8 cellular contexts compared by ENCODE assay signal in the genomic region with DNA sequence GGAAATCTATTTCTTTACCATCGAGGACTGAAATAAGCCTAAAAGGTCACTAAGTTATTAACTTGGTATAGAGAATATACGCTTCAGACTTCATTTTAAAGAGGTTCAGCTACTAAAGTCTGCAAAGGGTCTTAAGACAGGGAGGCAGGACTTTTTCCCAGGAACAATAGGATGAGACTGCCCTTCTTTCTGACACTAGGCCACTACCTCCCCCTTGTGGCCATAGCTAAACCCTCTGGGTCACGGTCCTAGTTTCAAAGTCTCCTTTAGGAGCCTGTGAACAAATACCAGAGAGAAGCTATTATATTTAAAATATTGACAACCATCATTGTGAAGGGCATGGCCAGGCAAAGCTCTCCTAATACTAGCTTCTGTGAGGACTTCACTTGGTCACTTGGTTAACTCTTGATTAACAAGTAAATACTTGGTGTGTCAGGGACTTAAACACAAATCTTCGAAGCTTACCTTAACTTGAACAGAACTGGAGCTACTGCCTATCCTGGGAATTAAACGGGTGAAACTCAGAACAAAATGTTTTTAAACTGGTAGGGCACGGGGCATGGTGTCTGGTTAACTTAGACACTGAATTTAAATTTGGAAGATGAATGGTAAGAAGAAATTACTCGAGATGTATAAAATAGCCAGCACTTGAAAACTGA.
DNase-seq lines count a peak whose midpoint lies in the region; ATAC-seq and TF ChIP-seq lines count a peak whose summit lies in the region.

No MANE protein-coding gene starts in this region.

- peaks cover 28% of the 10 kb centered on the region for H3K4me1 ChIP-seq in adipocyte (ENCODE audit: control insufficient read depth, insufficient read depth, low read length)

- CTCF ChIA-PET in AG04449 (lab: Yijun Ruan, JAX): interaction anchor here (0.6 to 3.6 kb wide), 30 partner anchors 9 to 218 kb away, joined by 3 to 33 read pairs (median 4); a partner anchor contains a TSS

- H3K36me3 ChIP-seq in adipocyte (ENCODE audit: control insufficient read depth, insufficient read depth, low read length, severe bottlenecking): peaks cover 12% of the 10 kb centered on the region

- POLR2A ChIA-PET in AG04449 (lab: Yijun Ruan, JAX): interaction anchor here (1.2 kb wide), 1 partner anchor 75 kb away, joined by 5 read pairs; a partner anchor contains a TSS

- no peaks in the 10 kb centered on the region for H3K9me3 ChIP-seq in adipocyte (ENCODE audit: control insufficient read depth, low read length)

- no peak overlapping the region for H3K4me3 ChIP-seq in AG04449 (ENCODE audit: low read depth, low read length)
- H3K4me3 ChIP-seq in adipocyte (ENCODE audit: low read length): no peak overlapping the region
- H3K4me3 ChIP-seq in skeletal muscle cell (ENCODE audit: low read depth, low read length): no peak overlapping the region

- H3K9ac ChIP-seq in adipocyte (ENCODE audit: low read length): no peak overlapping the region

- DNase-seq in AG04449 (ENCODE audit: low read depth, low spot score) (no peak), ELF-1 (ENCODE audit: low read depth, low spot score) (peak; percentile 69), NCI-H2029 (lab: John Stamatoyannopoulos, UW) (peak; percentile 13), adipocyte (ENCODE audit: low read depth) (peak; percentile 61), left ventricle myocardium superior (no peak), skeletal muscle cell (ENCODE audit: low read depth) (peak; percentile 13)

- ATAC-seq in left ventricle myocardium superior: peak; percentile 74
- no peak for ATAC-seq in GM19351 (IDR thresholded peaks at IDR 0.05; ENCODE audit: unreplicated experiment)
- ATAC-seq in GM18861 (IDR thresholded peaks at IDR 0.05; ENCODE audit: unreplicated experiment): no peak

- peak; percentile 77 for TF ChIP-seq CTCF in AG04449 (IDR thresholded peaks at IDR 0.05; ENCODE audit: insufficient read depth, low read length, missing control alignments)

- H3K27me3 ChIP-seq in adipocyte (replicated peaks; ENCODE audit: control insufficient read depth, insufficient read depth, low read length): no peaks in the 10 kb centered on the region

- intact Hi-C loops in left ventricle myocardium superior (cut with micrococcal nuclease): loop anchor here (5.0 kb wide), 1 partner anchor 203 kb away; no protein-coding TSS in a partner anchor

Comparison
In these comparisons a context has a peak if more than half of its experiments do, and no peak if none do; other contexts are left out.
1. DNase-seq: peak in ELF-1 (single experiment), NCI-H2029 (single experiment), adipocyte (single experiment) and skeletal muscle cell (single experiment); none in AG04449 (single experiment) and left ventricle myocardium superior (single experiment).